20 cellular contexts compared by ENCODE assay signal in genomic region chr2:40471868-40472267, GRCh38. TPM values are rescaled to one million over a fixed set of nuclear protein-coding genes. Genes with fewer than 3 reads are reported as not detected.
DNase-seq lines count a peak whose midpoint lies in the region; ATAC-seq and TF ChIP-seq lines count a peak whose summit lies in the region.
"Had no signal": no experiment of that assay in that cellular context is flagged by ENCODE, and none has a peak within 500 bp of the region (broad histone marks: within the 10 kb centered on the region; RNA-seq: fewer than 3 reads in every experiment).

No MANE protein-coding gene starts in this region.

- no peaks in the 10 kb centered on the region for H3K79me2 ChIP-seq in OCI-LY7 (ENCODE audit: insufficient read depth, low read depth, low read length)

- peak overlapping the region in 1 of 10 donors; percentile 68 for H3K27ac ChIP-seq in heart right ventricle
- no peak overlapping the region for H3K27ac ChIP-seq in OCI-LY7 (ENCODE audit: low read depth, low read length, poor library complexity, severe bottlenecking)
- H3K27ac ChIP-seq: C4-2B, GM23248 had no signal

- H3K9me2 ChIP-seq in OCI-LY7 (ENCODE audit: insufficient read depth, low read length): no peaks in the 10 kb centered on the region
- H3K9me2 ChIP-seq: SK-N-SH had no signal

- BruUV-seq in OCI-LY7 (replicated peaks; lab: Mats Ljungman, UMichigan): no TSS peak

- DNase-seq in left ventricle myocardium superior: no peak
- no peak for DNase-seq in heart right ventricle
- peak; percentile 23 for DNase-seq in H4 (ENCODE audit: low spot score)
- no peak for DNase-seq in OCI-LY7 (ENCODE audit: low spot score)
- DNase-seq in SHP77 (lab: John Stamatoyannopoulos, UW): no peak
- no peak for DNase-seq in DMS153 treated with DMSO at 0.1 percent for 48 hours (lab: John Stamatoyannopoulos, UW; ENCODE audit: unreplicated experiment)
- DNase-seq in COR-L47 (lab: John Stamatoyannopoulos, UW): no peak
- DNase-seq: DMS79 treated with DMSO at 0.1 percent for 48 hours, GM23248, KBM-7, NCI-H1092, NCI-H1436, NCI-H2029, NCI-H2227 treated with DMSO at 0.1 percent for 48 hours, NCI-H524, OCI-M1, Right ventricle myocardium superior, SK-N-SH had no signal

- peak overlapping the region; percentile 39; the same call in 1 of the 2 replicates for H3K4me2 ChIP-seq in OCI-LY7 (ENCODE audit: low read length)
- H3K4me2 ChIP-seq: SK-N-SH had no signal

- no peaks in the 10 kb centered on the region for H4K20me1 ChIP-seq in OCI-LY7 (ENCODE audit: insufficient read depth, low read length)

- intact Hi-C loops in left ventricle myocardium superior (cut with micrococcal nuclease) (no loop called here), heart right ventricle (cut with DNase I) (no loop called here), OCI-LY7 (cut with micrococcal nuclease; ENCODE audit: unreplicated experiment) (no loop called here)

- H3K4me3 ChIP-seq in heart right ventricle (no peak overlapping the region), OCI-LY7 (ENCODE audit: low read depth, low read length, poor library complexity, severe bottlenecking) (no peak overlapping the region)
- H3K4me3 ChIP-seq: GM23248, HAP-1 had no signal

- H3K9me3 ChIP-seq in heart right ventricle (no peaks in the 10 kb centered on the region), OCI-LY7 (ENCODE audit: low read length) (no peaks in the 10 kb centered on the region)
- H3K9me3 ChIP-seq: HAP-1, SK-N-SH had no signal

- no peaks in the 10 kb centered on the region for H3K27me3 ChIP-seq in heart right ventricle

- 62 to 68% methylated on average over 3 of the region's 3 CpGs for WGBS in heart right ventricle, 2 donors

- TF ChIP-seq CTCF in heart right ventricle (IDR thresholded peaks at IDR 0.05) (no peak), OCI-LY7 (conservative IDR thresholded peaks at IDR 0.05; ENCODE audit: low read length) (no peak)

- H3K36me3 ChIP-seq in heart right ventricle (peaks cover 0 to 3% (median 0%) of the 10 kb centered on the region in 9 donors), OCI-LY7 (ENCODE audit: insufficient read depth, low read length) (no peaks in the 10 kb centered on the region)
- H3K36me3 ChIP-seq: HAP-1 had no signal

- POLR2A ChIA-PET in OCI-LY7 (lab: Charles Lee): interaction anchor here (1.3 kb wide), 1 partner anchor 28 kb away, joined by 4 read pairs; no protein-coding TSS in a partner anchor

- peak overlapping the region; percentile 71 for H2AFZ ChIP-seq in OCI-LY7 (ENCODE audit: low read length)
- H2AFZ ChIP-seq: GM23248 had no signal

- ATAC-seq in left ventricle myocardium superior (peak; percentile 18), heart right ventricle (no peak)

- H3K4me1 ChIP-seq in heart right ventricle (peaks cover 0 to 52% (median 25%) of the 10 kb centered on the region in 9 donors), OCI-LY7 (ENCODE audit: insufficient read depth, low read length, poor library complexity, severe bottlenecking) (peaks cover 17% of the 10 kb centered on the region)
- H3K4me1 ChIP-seq: HAP-1 had no signal

- CTCF ChIA-PET in OCI-LY7 (lab: Charles Lee; ENCODE audit: unreplicated experiment): no interaction called here

RNA-seq across cellular contexts. Expression of gene SLC8A1, which starts 20.0 kb away (rescaled TPM):
- total RNA-seq in left ventricle myocardium superior (1,122 TPM), heart right ventricle (1,000 to 10,000 TPM in 7 of 10 donors, 100 to 1,000 TPM in 3; 791 to 1,497 (median 1,148) TPM), OCI-LY7 (2022) (3.6 and 4.7 TPM in 2 replicates)
- polyA plus RNA-seq in heart right ventricle: 10 to 100 TPM; 11.1 to 46.1 TPM
- not detected in 2 replicates for total RNA-seq in H4 (2014; rRNA removed; shearing (Covaris generic))
- 5.0 and 7.3 TPM in 2 replicates for total RNA-seq in OCI-LY7 (2014; rRNA removed; shearing (Covaris generic))

Comparison
In these comparisons a context has a peak if more than half of its experiments do, and no peak if none do; other contexts are left out.
1. RNA of gene SLC8A1, which starts 20.0 kb away (total RNA-seq): 791 to 1,497 TPM in heart right ventricle and 1,122 TPM in left ventricle myocardium superior (single experiment); 3.6 to 7.3 TPM in OCI-LY7 and not detected in H4; every median in the first group is over 10 times any median in the second.